34 cellular contexts compared by ENCODE assay signal in genomic region chr20:8724884-8725283, GRCh38.
"Had no signal": no experiment of that assay in that cellular context is flagged by ENCODE, and none has a peak within 500 bp of the region (broad histone marks: within the 10 kb centered on the region; RNA-seq: fewer than 3 reads in every experiment).

No MANE protein-coding gene starts in this region.

- H3K27me3 ChIP-seq: MG63 had no signal

- H3K36me3 ChIP-seq: MG63 had no signal

- H3K9me3 ChIP-seq: MG63 had no signal

- DNase-seq: Karpas-422, Kasumi-1, MG63, MM.1S, MV-4-11, NCI-H1048, NCI-H1092, NCI-H1092 treated with DMSO at 0.1 percent for 48 hours, NCI-H1105, NCI-H1105 treated with DMSO at 0.1 percent for 48 hours, NCI-H1417, NCI-H1417 treated with DMSO at 0.1 percent for 48 hours, NCI-H1436, NCI-H1436 treated with DMSO at 0.1 percent for 48 hours, NCI-H146, NCI-H1694, NCI-H1694 treated with DMSO at 0.1 percent for 48 hours, NCI-H187, NCI-H187 treated with DMSO at 0.1 percent for 48 hours, NCI-H1930, NCI-H2029, NCI-H2029 treated with DMSO at 0.1 percent for 48 hours, NCI-H2081, NCI-H2081 treated with DMSO at 0.1 percent for 48 hours, NCI-H2107, NCI-H2171, NCI-H2171 treated with DMSO at 0.1 percent for 48 hours, NCI-H2227 treated with DMSO at 0.1 percent for 48 hours, NCI-H345, NCI-H446, NCI-H446 treated with DMSO at 0.1 percent for 48 hours, NCI-H510A, NCI-H510A treated with DMSO at 0.1 percent for 48 hours, NCI-H524 had no signal

- H3K4me3 ChIP-seq: MG63 had no signal
